ENCODE assay signal across 8 cellular contexts in the genomic region with DNA sequence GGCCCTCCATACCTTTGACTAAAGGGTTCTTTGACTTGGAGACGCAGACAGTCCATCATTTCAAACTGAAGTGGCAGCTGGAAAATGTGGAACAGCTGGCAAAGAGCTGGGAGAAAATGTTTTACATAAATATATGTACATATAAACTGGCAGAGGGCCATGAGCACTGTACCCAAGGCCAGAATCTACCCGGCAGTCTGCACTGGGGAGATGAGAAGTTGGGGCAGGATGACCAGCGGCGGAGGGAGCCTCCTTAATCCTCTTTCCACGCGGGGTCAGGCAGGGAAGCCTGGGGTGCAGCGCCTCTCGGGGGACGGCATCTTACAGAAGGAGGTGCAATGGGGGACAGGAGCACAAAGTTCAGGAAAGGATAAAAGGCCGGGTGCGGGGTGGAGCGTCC. TPM values are rescaled to one million over a fixed set of nuclear protein-coding genes. Genes with fewer than 3 reads are reported as not detected.
DNase-seq lines count a peak whose midpoint lies in the region; ATAC-seq and TF ChIP-seq lines count a peak whose summit lies in the region.

No MANE protein-coding gene starts in this region.

- TF ChIP-seq POLR2A in prostate gland (IDR thresholded peaks at IDR 0.05), result no peak

- H3K9ac ChIP-seq in DND-41 (ENCODE audit: low read depth, low read length) (peak overlapping the region; percentile 82), Karpas-422 (ENCODE audit: low read length) (no peak overlapping the region)

- peak overlapping the region; percentile 96 for H2AFZ ChIP-seq in DND-41 (ENCODE audit: low read depth, low read length)
- H2AFZ ChIP-seq in Karpas-422 (ENCODE audit: low read length), result no peak overlapping the region

- no peaks in the 10 kb centered on the region for H3K36me3 ChIP-seq in DND-41 (ENCODE audit: insufficient read depth, low read length)
- 0 out of 2 replicates have a peak, but pooled peaks cover 9% of the 10 kb centered on the region for H3K36me3 ChIP-seq in RWPE2 (ENCODE audit: low read depth)
- no peaks in the 10 kb centered on the region for H3K36me3 ChIP-seq in prostate gland
- H3K36me3 ChIP-seq in Karpas-422 (ENCODE audit: insufficient read depth, low read length), result no peaks in the 10 kb centered on the region

- H3K79me2 ChIP-seq in DND-41 (ENCODE audit: insufficient read depth, low read length) (peaks cover 50% of the 10 kb centered on the region), Karpas-422 (ENCODE audit: low read length) (no peaks in the 10 kb centered on the region)

- intact Hi-C loops in prostate gland (cut with DNase I), result loop anchor here (5.0 to 10.0 kb wide), 5 partner anchors 63 to 459 kb away; no protein-coding TSS in a partner anchor

- no peaks in the 10 kb centered on the region for H3K9me3 ChIP-seq in DND-41 (ENCODE audit: insufficient read depth, low read length, severe bottlenecking)
- no peaks in the 10 kb centered on the region for H3K9me3 ChIP-seq in RWPE2 (ENCODE audit: severe bottlenecking)
- H3K9me3 ChIP-seq in prostate gland, result no peaks in the 10 kb centered on the region
- no peaks in the 10 kb centered on the region for H3K9me3 ChIP-seq in Karpas-422 (ENCODE audit: low read length)

- no peaks in the 10 kb centered on the region for H3K9me2 ChIP-seq in Karpas-422 (replicated peaks; ENCODE audit: insufficient read depth, low read length)

- DNase-seq in DND-41 (no peak), RWPE2 (ENCODE audit: low spot score) (no peak), fibroblast of mammary gland (ENCODE audit: low read depth) (no peak), prostate gland (ENCODE audit: low spot score) (no peak), GOT3 (lab: John Stamatoyannopoulos, UW) (no peak), Karpas-422 (no peak), NCI-H187 (lab: John Stamatoyannopoulos, UW) (no peak)

- WGBS in prostate gland, result 7% methylated on average over 12 of the region's 12 CpGs

- no peaks in the 10 kb centered on the region for H3K27me3 ChIP-seq in DND-41 (ENCODE audit: insufficient read depth, low read length, poor library complexity)
- H3K27me3 ChIP-seq in RWPE2 (ENCODE audit: insufficient read depth, poor library complexity, severe bottlenecking), result no peaks in the 10 kb centered on the region
- H3K27me3 ChIP-seq in prostate gland (replicated peaks; ENCODE audit: insufficient read depth), result no peaks in the 10 kb centered on the region
- H3K27me3 ChIP-seq in Karpas-422 (ENCODE audit: low read length), result no peaks in the 10 kb centered on the region

- H3K4me1 ChIP-seq in DND-41 (ENCODE audit: insufficient read depth, low read length), result peaks cover 34% of the 10 kb centered on the region
- H3K4me1 ChIP-seq in RWPE2 (ENCODE audit: insufficient read depth, poor library complexity, severe bottlenecking), result peaks cover 57% of the 10 kb centered on the region
- peaks cover 7% of the 10 kb centered on the region for H3K4me1 ChIP-seq in prostate gland (replicated peaks)
- H3K4me1 ChIP-seq in Karpas-422 (ENCODE audit: low read length), result no peaks in the 10 kb centered on the region

- peak overlapping the region; percentile 86 to 93; a peak in 3 of 4 replicates for H3K4me3 ChIP-seq in DND-41 (ENCODE audit: low read depth in 1 of 2, low read length in 2 of 2)
- peak overlapping the region; percentile 85 for H3K4me3 ChIP-seq in RWPE2 (ENCODE audit: severe bottlenecking)
- peak overlapping the region; percentile 79 for H3K4me3 ChIP-seq in fibroblast of mammary gland (ENCODE audit: control insufficient read depth, low read depth, low read length)
- peak overlapping the region; percentile 66 to 70 for H3K4me3 ChIP-seq in prostate gland
- no peak overlapping the region for H3K4me3 ChIP-seq in Karpas-422 (ENCODE audit: low read length)

- ATAC-seq in DND-41 (ENCODE audit: insufficient read depth, low read depth) (no peak), RWPE2 (ENCODE audit: low read depth) (no peak), HG02840 (IDR thresholded peaks at IDR 0.05; ENCODE audit: low FRiP score, unreplicated experiment) (no peak)

- TF ChIP-seq CTCF in DND-41 (IDR thresholded peaks at IDR 0.05; ENCODE audit: borderline replicate concordance, extremely low read depth, low read length, poor library complexity, severe bottlenecking), result no peak
- TF ChIP-seq CTCF in RWPE2 (IDR thresholded peaks at IDR 0.05; ENCODE audit: poor library complexity, severe bottlenecking), result no peak
- TF ChIP-seq CTCF in fibroblast of mammary gland (conservative IDR thresholded peaks at IDR 0.05; ENCODE audit: control insufficient read depth, insufficient read depth, low read depth, low read length), result no peak
- no peak for TF ChIP-seq CTCF in prostate gland (IDR thresholded peaks at IDR 0.05)

- peak overlapping the region; percentile 81 for H3K27ac ChIP-seq in DND-41 (ENCODE audit: low read length)
- peak overlapping the region; percentile 72 for H3K27ac ChIP-seq in RWPE2 (ENCODE audit: poor library complexity, severe bottlenecking)
- H3K27ac ChIP-seq in prostate gland, result peak overlapping the region; percentile 83 to 87
- H3K27ac ChIP-seq in Karpas-422 (ENCODE audit: low read length), result no peak overlapping the region

- H4K20me1 ChIP-seq in DND-41 (ENCODE audit: insufficient read depth, low read length) (peaks cover 15% of the 10 kb centered on the region; the same call in 1 of the 2 replicates), Karpas-422 (ENCODE audit: insufficient read depth, low read depth, low read length) (no peaks in the 10 kb centered on the region)

- H3K4me2 ChIP-seq in DND-41 (ENCODE audit: insufficient read depth, low read length) (peak overlapping the region; percentile 92), Karpas-422 (ENCODE audit: low read depth, low read length, poor library complexity, severe bottlenecking) (no peak overlapping the region)

RNA-seq across cellular contexts. Expression of gene GLI3, which starts 1.3 kb away (rescaled TPM):
- total RNA-seq in prostate gland, result 10 to 100 TPM in 1 of 2 donors, 1 to 10 TPM in 1; 9.2 to 14.7 TPM
- total RNA-seq in Karpas-422 (2014; rRNA removed; shearing (Covaris generic); ENCODE audit: low replicate concordance), result 0.07 TPM in 1 of 2 replicates, not detected in the other
